Comparison of ENCODE assay signal across 26 cellular contexts in genomic region chr14:100765991-100766390, GRCh38. TPM values are rescaled to one million over a fixed set of nuclear protein-coding genes. Genes with fewer than 3 reads are reported as not detected.
"Had no signal": no experiment of that assay in that cellular context is flagged by ENCODE, and none has a peak within 500 bp of the region (broad histone marks: within the 10 kb centered on the region; RNA-seq: fewer than 3 reads in every experiment).

No MANE protein-coding gene starts in this region.

- H3K4me1 Mint-ChIP-seq: memory B cell; stimulated activated naive B cell treated with anti-CD40 and anti-IgM and Interleukin-4, amounts not matched to agents 10 μg/mL and 1 μg/mL and 100 μg/mL, for 72 hours; stimulated activated naive CD8-positive, alpha-beta T cell treated with anti-CD3 and anti-CD28 coated beads, Interleukin-15, amount 100 ng/mL, for 72 hours had no signal

- H3K36me3 ChIP-seq: heart left ventricle, left ventricle myocardium inferior, lower lobe of right lung, tibial nerve had no signal

- H3K4me3 ChIP-seq: coronary artery, heart left ventricle, left ventricle myocardium inferior, lower lobe of right lung, skin epidermis, testis, tibial nerve had no signal

- H3K4me1 ChIP-seq: heart left ventricle, left ventricle myocardium inferior, lower lobe of right lung, testis, tibial nerve had no signal

- H3K27ac ChIP-seq: coronary artery, heart left ventricle, left ventricle myocardium inferior, lower lobe of right lung, skin epidermis, testis, tibial nerve had no signal

- H3K27me3 ChIP-seq: testis, tibial nerve had no signal

- H3K36me3 Mint-ChIP-seq: memory B cell; natural killer cell treated with Interleukin-12 subunit alpha and Interleukin-12 subunit beta and Interleukin-15 and Interleukin-18, amount 100 ng/mL, for 72 hours; stimulated activated naive B cell treated with anti-CD40 and anti-IgM and Interleukin-4, amounts not matched to agents 10 μg/mL and 1 μg/mL and 100 μg/mL, for 72 hours had no signal

- H3K9me3 ChIP-seq: lower lobe of right lung, testis had no signal

- DNase-seq: cerebellar nuclear complex; effector CD8-positive, alpha-beta T cell; left ventricle myocardium inferior; lower lobe of right lung; midbrain; stimulated activated CD4-positive, alpha-beta T cell treated with anti-CD3 and anti-CD28 coated beads, Interleukin-2, amount 100 ng/mL, for 24 hours; stimulated activated CD4-positive, alpha-beta T cell treated with anti-CD3 and anti-CD28 coated beads, Interleukin-4, amount 100 ng/mL, for 4 hours; stimulated activated naive B cell treated with anti-CD40 and anti-IgM and Interleukin-4, amounts not matched to agents 10 μg/mL and 1 μg/mL and 100 μg/mL, for 72 hours; stimulated activated naive CD8-positive, alpha-beta T cell treated with anti-CD3 and anti-CD28 coated beads, Interleukin-15, amount 100 ng/mL, for 72 hours; testis had no signal

- ATAC-seq: esophagus mucosa; heart left ventricle; lower lobe of right lung; natural killer cell treated with Interleukin-12 subunit alpha and Interleukin-12 subunit beta and Interleukin-15 and Interleukin-18, amount 100 ng/mL, for 72 hours; sciatic nerve; stimulated activated naive B cell treated with anti-CD40 and anti-IgM and Interleukin-4, amounts not matched to agents 10 μg/mL and 1 μg/mL and 100 μg/mL, for 72 hours; stimulated activated naive CD8-positive, alpha-beta T cell treated with anti-CD3 and anti-CD28 coated beads, Interleukin-15, amount 100 ng/mL, for 72 hours had no signal

- H3K4me3 Mint-ChIP-seq: memory B cell; natural killer cell treated with Interleukin-12 subunit alpha and Interleukin-12 subunit beta and Interleukin-15 and Interleukin-18, amount 100 ng/mL, for 72 hours; stimulated activated naive B cell treated with anti-CD40 and anti-IgM and Interleukin-4, amounts not matched to agents 10 μg/mL and 1 μg/mL and 100 μg/mL, for 72 hours; stimulated activated naive CD8-positive, alpha-beta T cell treated with anti-CD3 and anti-CD28 coated beads, Interleukin-15, amount 100 ng/mL, for 72 hours had no signal

- H3K9me3 Mint-ChIP-seq: natural killer cell treated with Interleukin-12 subunit alpha and Interleukin-12 subunit beta and Interleukin-15 and Interleukin-18, amount 100 ng/mL, for 72 hours; stimulated activated naive CD8-positive, alpha-beta T cell treated with anti-CD3 and anti-CD28 coated beads, Interleukin-15, amount 100 ng/mL, for 72 hours had no signal

- H3K27ac Mint-ChIP-seq: memory B cell; natural killer cell treated with Interleukin-12 subunit alpha and Interleukin-12 subunit beta and Interleukin-15 and Interleukin-18, amount 100 ng/mL, for 72 hours; stimulated activated naive B cell treated with anti-CD40 and anti-IgM and Interleukin-4, amounts not matched to agents 10 μg/mL and 1 μg/mL and 100 μg/mL, for 72 hours; stimulated activated naive CD8-positive, alpha-beta T cell treated with anti-CD3 and anti-CD28 coated beads, Interleukin-15, amount 100 ng/mL, for 72 hours had no signal

RNA-seq across cellular contexts. Expression of gene DLK1, which starts 39.3 kb away (rescaled TPM):
- total RNA-seq: dermis microvascular lymphatic vessel endothelial cell; fibroblast of lung; frontal cortex; glomerular endothelial cell; lower lobe of right lung; natural killer cell treated with Interleukin-12 subunit alpha and Interleukin-12 subunit beta and Interleukin-15 and Interleukin-18, amount 100 ng/mL, for 72 hours; omental fat pad; pulmonary artery endothelial cell; subcutaneous adipose tissue; tibial nerve had no signal
- polyA plus RNA-seq: fibroblast of lung, keratinocyte had no signal

RNA-seq across cellular contexts. Expression of gene MEG3, which starts 59.9 kb away (rescaled TPM):
- total RNA-seq: natural killer cell treated with Interleukin-12 subunit alpha and Interleukin-12 subunit beta and Interleukin-15 and Interleukin-18, amount 100 ng/mL, for 72 hours had no signal
